Comparison of ENCODE assay signal across 1 cellular context in genomic region chr19:3762501-3763459, GRCh38.
TF ChIP-seq lines count a peak whose summit lies in the region.

MRPL54 (plus strand) TSS chr19:3762682; CDS start chr19:3762701, 19 bp downstream.

TF ChIP-seq in HepG2, 621 proteins besides CTCF, POLR2A, EP300 and RAD21 (continued from another document):
- TF ChIP-seq ZNF276 (CRISPR knock-in tag; IDR thresholded peaks at IDR 0.05; ENCODE audit: low read depth) (0 out of 2 replicates have a peak, but pooled peaks have one; percentile 28), KMT2A (CRISPR knock-in tag; IDR thresholded peaks at IDR 0.05) (no peak), ZNF547 (CRISPR knock-in tag; IDR thresholded peaks at IDR 0.05) (peak; percentile 59; the same call in 1 of the 2 replicates), SMYD3 (CRISPR knock-in tag; IDR thresholded peaks at IDR 0.05) (no peak), ZNF264 (CRISPR knock-in tag; IDR thresholded peaks at IDR 0.05) (no peak), CCDC6 (CRISPR knock-in tag; IDR thresholded peaks at IDR 0.05) (no peak), FOXA3 (CRISPR knock-in tag; IDR thresholded peaks at IDR 0.05) (no peak), ZNF484 (CRISPR knock-in tag; IDR thresholded peaks at IDR 0.05; ENCODE audit: borderline replicate concordance, low read depth) (no peak), DDIT3 (CRISPR knock-in tag; IDR thresholded peaks at IDR 0.05) (no peak), RARG (CRISPR knock-in tag; IDR thresholded peaks at IDR 0.05; ENCODE audit: low read depth) (no peak), PHB2 (IDR thresholded peaks at IDR 0.05; ENCODE audit: partially characterized antibody) (no peak), REXO4 (CRISPR knock-in tag; IDR thresholded peaks at IDR 0.05; ENCODE audit: borderline replicate concordance) (no peak), AGO1 (IDR thresholded peaks at IDR 0.05; ENCODE audit: low read depth, low read length, poor library complexity, severe bottlenecking) (no peak), SALL1 (CRISPR knock-in tag; IDR thresholded peaks at IDR 0.05) (peak; percentile 88), PLRG1 (conservative IDR thresholded peaks at IDR 0.05) (no peak), ZNF761 (CRISPR knock-in tag; conservative IDR thresholded peaks at IDR 0.05) (no peak), NCOR1 (IDR thresholded peaks at IDR 0.05; ENCODE audit: borderline replicate concordance, low read length) (no peak; the same call in 1 of the 2 replicates), ZSCAN9 (CRISPR knock-in tag; IDR thresholded peaks at IDR 0.05; ENCODE audit: borderline replicate concordance) (0 out of 2 replicates have a peak, but pooled peaks have one; percentile 28), MBD4 (IDR thresholded peaks at IDR 0.05; ENCODE audit: borderline replicate concordance, low read length) (no peak), ZFP37 (CRISPR knock-in tag; IDR thresholded peaks at IDR 0.05; ENCODE audit: borderline replicate concordance) (no peak), ZNF18 (CRISPR knock-in tag; IDR thresholded peaks at IDR 0.05; ENCODE audit: insufficient replicate concordance) (peak; percentile 39), ZNF609 (CRISPR knock-in tag; IDR thresholded peaks at IDR 0.05; ENCODE audit: borderline replicate concordance) (no peak), NFKBIZ (CRISPR knock-in tag; IDR thresholded peaks at IDR 0.05) (no peak), BRD4 (CRISPR knock-in tag; IDR thresholded peaks at IDR 0.05) (no peak), ZNF451 (CRISPR knock-in tag; IDR thresholded peaks at IDR 0.05) (0 out of 2 replicates have a peak, but pooled peaks have one; percentile 41), MLLT10 (CRISPR knock-in tag; IDR thresholded peaks at IDR 0.05) (no peak), ISL2 (CRISPR knock-in tag; IDR thresholded peaks at IDR 0.05) (no peak), ZIK1 (CRISPR knock-in tag; IDR thresholded peaks at IDR 0.05; ENCODE audit: borderline replicate concordance, low read depth) (no peak), ZNF841 (CRISPR knock-in tag; IDR thresholded peaks at IDR 0.05; ENCODE audit: borderline replicate concordance) (no peak), POLR2G (IDR thresholded peaks at IDR 0.05; ENCODE audit: low read depth, low read length) (peak; percentile 97), DBP (CRISPR knock-in tag; IDR thresholded peaks at IDR 0.05; ENCODE audit: not compliant biosample characterization) (no peak), HNRNPK (IDR thresholded peaks at IDR 0.05; ENCODE audit: low read depth, low read length, poor library complexity, severe bottlenecking) (no peak), NCOA2 (CRISPR knock-in tag; IDR thresholded peaks at IDR 0.05) (no peak), ZNF749 (CRISPR knock-in tag; IDR thresholded peaks at IDR 0.05; ENCODE audit: borderline replicate concordance) (no peak), POLR2AphosphoS2 (IDR thresholded peaks at IDR 0.05; ENCODE audit: low read depth, low read length) (peak; percentile 81; the same call in 1 of the 2 replicates), SCMH1 (CRISPR knock-in tag; IDR thresholded peaks at IDR 0.05; ENCODE audit: borderline replicate concordance) (no peak), ZFP36L2 (CRISPR knock-in tag; IDR thresholded peaks at IDR 0.05) (no peak), CREB3 (CRISPR knock-in tag; IDR thresholded peaks at IDR 0.05) (no peak)
